21 cellular contexts compared by ENCODE assay signal in the genomic region with DNA sequence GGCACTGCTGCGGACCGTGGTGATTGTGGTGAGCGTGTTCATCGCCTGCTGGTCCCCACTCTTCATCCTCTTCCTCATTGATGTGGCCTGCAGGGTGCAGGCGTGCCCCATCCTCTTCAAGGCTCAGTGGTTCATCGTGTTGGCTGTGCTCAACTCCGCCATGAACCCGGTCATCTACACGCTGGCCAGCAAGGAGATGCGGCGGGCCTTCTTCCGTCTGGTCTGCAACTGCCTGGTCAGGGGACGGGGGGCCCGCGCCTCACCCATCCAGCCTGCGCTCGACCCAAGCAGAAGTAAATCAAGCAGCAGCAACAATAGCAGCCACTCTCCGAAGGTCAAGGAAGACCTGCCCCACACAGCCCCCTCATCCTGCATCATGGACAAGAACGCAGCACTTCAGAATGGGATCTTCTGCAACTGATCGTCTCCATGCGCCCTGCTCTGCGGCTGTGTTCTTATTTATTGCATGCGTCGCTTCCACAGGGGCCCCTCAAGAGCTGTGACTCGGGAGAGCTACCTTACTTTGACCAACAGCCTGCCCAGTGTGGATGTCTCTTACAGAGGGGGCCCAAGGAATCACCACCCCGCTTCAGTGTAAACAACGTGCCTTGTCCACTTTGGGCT. TPM values are rescaled to one million over a fixed set of nuclear protein-coding genes. Genes with fewer than 3 reads are reported as not detected.
"Had no signal": no experiment of that assay in that cellular context is flagged by ENCODE, and none has a peak within 500 bp of the region (broad histone marks: within the 10 kb centered on the region; RNA-seq: fewer than 3 reads in every experiment).

No MANE protein-coding gene starts in this region.

- H3K9me3 ChIP-seq: Peyer's patch, SJCRH30, SK-N-SH had no signal

- H3K36me3 ChIP-seq: Peyer's patch, SJCRH30 had no signal

- H3K27me3 ChIP-seq: Peyer's patch, SJCRH30 had no signal

- ATAC-seq: activated T-helper 17 cell treated with anti-CD3 and anti-CD28 coated beads, Interleukin-2, amount 50 U/mL, for 72 hours had no signal

- H3K4me1 Mint-ChIP-seq: activated T-helper 17 cell treated with anti-CD3 and anti-CD28 coated beads, Interleukin-2, amount 50 U/mL, for 72 hours had no signal

- H3K4me1 ChIP-seq: SJCRH30 had no signal

- H3K4me3 ChIP-seq: SJCRH30 had no signal

- H3K36me3 Mint-ChIP-seq: activated naive CD8-positive, alpha-beta T cell; WTC11 had no signal

- H3K4me3 Mint-ChIP-seq: activated naive CD4-positive, alpha-beta T cell treated with anti-CD3 and anti-CD28 coated beads for 36 hours; activated naive CD8-positive, alpha-beta T cell; activated T-helper 17 cell treated with anti-CD3 and anti-CD28 coated beads, Interleukin-2, amount 50 U/mL, for 72 hours; WTC11 had no signal

- DNase-seq: activated CD4-positive, alpha-beta T cell treated with anti-CD3 and anti-CD28 coated beads for 48 hours; activated CD4-positive, alpha-beta T cell treated with anti-CD3 and anti-CD28 coated beads, Interleukin-2, amount 50 U/mL, for 48 hours; activated CD4-positive, CD25-positive, alpha-beta regulatory T cell treated with anti-CD3 and anti-CD28 coated beads, Interleukin-2, amount 50 U/mL, for 72 hours; activated gamma-delta T cell; activated naive CD4-positive, alpha-beta T cell treated with anti-CD3 and anti-CD28 coated beads for 36 hours; activated T-cell treated with anti-CD3 and anti-CD28 coated beads for 4 hours; activated T-cell treated with anti-CD3 and anti-CD28 coated beads, Interleukin-2, amount 50 U/mL, for 48 hours; cerebellar nuclear complex; Kasumi-1; NCI-H1436 treated with DMSO at 0.1 percent for 48 hours; NCI-H187; NCI-H2081; NCI-H524; Peyer's patch; SJCRH30; SK-N-SH; T-helper 1 cell had no signal

- H3K27ac ChIP-seq: RWPE1, SJCRH30 had no signal

- H3K9ac ChIP-seq: SK-N-SH had no signal

- H3K27ac Mint-ChIP-seq: activated naive CD4-positive, alpha-beta T cell treated with anti-CD3 and anti-CD28 coated beads for 36 hours; activated naive CD8-positive, alpha-beta T cell; activated T-helper 17 cell treated with anti-CD3 and anti-CD28 coated beads, Interleukin-2, amount 50 U/mL, for 72 hours; WTC11 had no signal

- H3K9me3 Mint-ChIP-seq: activated naive CD4-positive, alpha-beta T cell treated with anti-CD3 and anti-CD28 coated beads for 36 hours; activated T-helper 17 cell treated with anti-CD3 and anti-CD28 coated beads, Interleukin-2, amount 50 U/mL, for 72 hours; WTC11 had no signal

RNA-seq across cellular contexts. Expression of a gene that starts 10.8 kb away (rescaled TPM):
- total RNA-seq: activated T-helper 17 cell treated with anti-CD3 and anti-CD28 coated beads, Interleukin-2, amount 50 U/mL, for 72 hours; SJCRH30 had no signal
